Comparison of ENCODE assay signal across 10 cellular contexts in the genomic region with DNA sequence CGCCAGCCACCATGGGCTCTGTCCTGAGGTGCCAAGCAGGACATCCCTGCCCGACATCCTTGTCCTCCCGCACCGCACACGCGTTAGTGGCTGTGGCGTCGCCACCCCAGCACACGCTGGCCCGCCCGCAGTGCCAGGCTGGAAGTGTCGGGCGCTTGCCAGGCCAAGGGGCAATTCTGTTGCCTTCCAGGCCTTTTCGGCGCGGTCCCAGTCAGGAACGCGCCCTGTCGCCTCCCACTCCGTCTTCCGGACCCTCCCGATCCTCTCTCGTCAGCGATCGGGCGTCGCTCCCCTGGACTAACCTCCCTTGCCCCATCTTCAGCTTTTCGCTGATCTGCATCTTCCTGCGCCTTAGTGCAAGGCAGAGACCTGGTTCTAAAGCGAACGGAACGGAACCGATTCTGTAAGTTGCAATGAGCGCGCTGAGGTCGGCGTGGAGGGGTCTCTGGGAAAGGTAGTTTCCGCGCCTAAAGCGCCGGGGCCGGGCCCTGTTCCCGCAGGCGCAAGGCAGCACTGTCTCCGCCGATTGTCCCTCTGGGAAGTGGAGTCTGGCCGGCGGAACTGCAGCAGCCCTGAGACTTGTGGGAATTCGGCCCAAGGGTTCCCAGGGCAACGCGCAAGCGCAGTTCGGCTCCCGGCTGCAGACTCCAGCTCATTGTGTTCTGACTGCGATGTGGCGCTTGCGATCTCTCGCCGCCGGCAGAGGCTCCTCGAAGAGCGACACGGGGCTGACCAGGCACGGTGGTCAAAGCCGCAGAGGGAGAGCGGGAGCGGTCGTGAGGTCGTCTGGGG. TPM values are rescaled to one million over a fixed set of nuclear protein-coding genes. Genes with fewer than 3 reads are reported as not detected.
DNase-seq lines count a peak whose midpoint lies in the region; ATAC-seq and TF ChIP-seq lines count a peak whose summit lies in the region.
"Had no signal": no experiment of that assay in that cellular context is flagged by ENCODE, and none has a peak within 500 bp of the region (broad histone marks: within the 10 kb centered on the region; RNA-seq: fewer than 3 reads in every experiment).

TSS of gene ZNF454 (plus strand) at position 630 of the 792 bp plus-strand sequence. CDS start 1,594 bp downstream, outside the sequence.

- ATAC-seq in esophagus mucosa = peak; percentile 85
- no peak for ATAC-seq in HG02970 (IDR thresholded peaks at IDR 0.05; ENCODE audit: low FRiP score, unreplicated experiment)
- ATAC-seq in GM19351 (IDR thresholded peaks at IDR 0.05; ENCODE audit: unreplicated experiment) = no peak

- peak within 1 kb of the TSS; percentile 60 to 73 for H3K4me3 ChIP-seq in uterus

- H3K27ac ChIP-seq in uterus = peak within 1 kb of the TSS; percentile 59 to 78
- H3K27ac ChIP-seq: 22Rv1, KMS-11 had no signal

- peak in 1 of 2 donors; percentile 41 for TF ChIP-seq POLR2A in uterus (IDR thresholded peaks at IDR 0.05)

- no peak for TF ChIP-seq CTCF in uterus (IDR thresholded peaks at IDR 0.05)

- no peaks in the 10 kb centered on the region for H3K27me3 ChIP-seq in uterus

- H3K9me3 ChIP-seq in uterus = peaks cover 0 to 10% of the 10 kb centered on the region in 2 donors

- DNase-seq in NCI-H1417 (lab: John Stamatoyannopoulos, UW) (peak; percentile 18 to 83 (median 63)), NCI-H1417 treated with DMSO at 0.1 percent for 48 hours (lab: John Stamatoyannopoulos, UW) (no peak), midbrain (lab: John Stamatoyannopoulos, UW) (peak; percentile 98), uterus (peak; percentile 93 to 95), NCI-H69 (lab: John Stamatoyannopoulos, UW) (no peak)

- intact Hi-C loops in uterus (cut with DNase I; ENCODE audit: low total_unique reads) = no loop called here

- peaks cover 0 to 5% of the 10 kb centered on the region in 2 donors for H3K4me1 ChIP-seq in uterus

- H3K36me3 ChIP-seq in uterus = no peaks in the 10 kb centered on the region

RNA-seq across cellular contexts. Expression of gene ZNF454, which starts in this region (rescaled TPM):
- total RNA-seq in esophagus mucosa (0.52 TPM), uterus (10 to 100 TPM in 1 of 4 donors, 1 to 10 TPM in 2, under 1 TPM in 1; 0.59 to 11.8 (median 6.9) TPM)

Comparison
In these comparisons a context has a peak if more than half of its experiments do, and no peak if none do; other contexts are left out.
1. DNase-seq: peak in NCI-H1417 (3 of 3), midbrain (single experiment) and uterus (2 of 2); none in NCI-H1417 treated with DMSO at 0.1 percent for 48 hours (single experiment) and NCI-H69 (single experiment).
2. Peak in ATAC-seq in esophagus mucosa; RNA of the gene not detected or under 1 TPM.